Comparison of ENCODE assay signal across 1 cellular context in the genomic region with DNA sequence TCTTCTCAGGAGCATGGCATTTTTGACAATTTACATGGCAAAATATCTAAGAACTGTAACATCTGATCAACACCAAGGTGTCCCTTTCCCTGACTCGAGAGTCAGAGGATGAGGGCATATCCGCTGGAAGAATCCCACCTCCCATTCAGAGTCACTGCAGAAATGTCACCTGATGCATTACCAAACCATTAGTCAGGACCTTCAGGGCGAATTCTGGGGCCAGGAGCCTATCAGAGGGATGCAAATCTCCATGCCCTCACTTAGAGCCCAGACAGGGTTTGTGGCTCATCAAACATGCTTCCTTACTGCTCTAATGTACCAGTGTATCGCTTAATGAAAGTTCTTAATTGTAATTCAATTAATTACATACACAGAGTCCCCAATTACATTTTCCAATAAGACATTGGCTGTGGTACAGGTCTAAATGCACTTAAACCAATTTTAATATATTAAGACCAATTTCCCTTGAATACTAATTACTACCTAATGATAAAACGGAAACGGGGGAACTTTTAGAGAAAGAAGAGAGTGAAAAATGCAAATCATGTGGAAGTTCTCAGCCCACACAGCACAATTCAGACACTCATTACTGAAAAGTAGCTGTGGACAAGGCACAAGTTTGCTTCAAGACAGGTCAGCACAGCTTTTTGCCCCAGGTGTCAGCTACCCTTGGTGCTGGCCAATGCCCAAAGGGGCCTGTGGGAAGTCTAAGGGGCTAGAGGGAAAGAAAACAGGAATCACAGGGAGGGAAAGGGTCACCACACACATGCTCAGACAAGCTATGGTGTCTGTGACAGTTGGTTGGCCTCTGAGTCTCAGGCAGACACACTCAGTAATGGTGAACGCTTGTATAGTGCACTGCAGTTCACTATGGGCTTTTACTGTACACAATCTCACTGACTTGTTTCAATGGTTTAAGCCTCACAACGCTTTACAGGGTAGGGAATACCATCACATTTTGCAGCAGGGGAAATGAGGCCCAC.
TF ChIP-seq lines count a peak whose summit lies in the region.

No MANE protein-coding gene starts in this region.

TF ChIP-seq in GM12878, 131 proteins besides CTCF, POLR2A, EP300 and RAD21 (continued from another document):
- TF ChIP-seq NBN (IDR thresholded peaks at IDR 0.05) (0 out of 2 replicates have a peak, but pooled peaks have one; percentile 38), MEF2A (IDR thresholded peaks at IDR 0.05; ENCODE audit: insufficient read depth, low read depth, low read length) (no peak), BRCA1 (IDR thresholded peaks at IDR 0.05; ENCODE audit: low read depth, low read length) (no peak), PAX5 (IDR thresholded peaks at IDR 0.05; ENCODE audit: borderline replicate concordance, low read depth, low read length) (0 out of 2 replicates have a peak, but pooled peaks have one; percentile 44), CEBPB (IDR thresholded peaks at IDR 0.05; ENCODE audit: borderline replicate concordance in 1 of 2, low read depth in 2 of 2, low read length in 2 of 2) (no peak), IKZF1 (conservative IDR thresholded peaks at IDR 0.05) (peak; percentile 32; the same call in 1 of the 2 replicates), HDGF (IDR thresholded peaks at IDR 0.05) (0 out of 2 replicates have a peak, but pooled peaks have one; percentile 58), TCF12 (IDR thresholded peaks at IDR 0.05; ENCODE audit: low read depth, low read length) (no peak), KDM1A (IDR thresholded peaks at IDR 0.05; ENCODE audit: borderline replicate concordance) (no peak), SP1 (IDR thresholded peaks at IDR 0.05; ENCODE audit: low read depth, low read length) (no peak), BACH1 (IDR thresholded peaks at IDR 0.05; ENCODE audit: borderline replicate concordance) (no peak), MTA2 (IDR thresholded peaks at IDR 0.05; ENCODE audit: low read depth) (peak; percentile 80)
- TF ChIP-seq, protein P1, sequence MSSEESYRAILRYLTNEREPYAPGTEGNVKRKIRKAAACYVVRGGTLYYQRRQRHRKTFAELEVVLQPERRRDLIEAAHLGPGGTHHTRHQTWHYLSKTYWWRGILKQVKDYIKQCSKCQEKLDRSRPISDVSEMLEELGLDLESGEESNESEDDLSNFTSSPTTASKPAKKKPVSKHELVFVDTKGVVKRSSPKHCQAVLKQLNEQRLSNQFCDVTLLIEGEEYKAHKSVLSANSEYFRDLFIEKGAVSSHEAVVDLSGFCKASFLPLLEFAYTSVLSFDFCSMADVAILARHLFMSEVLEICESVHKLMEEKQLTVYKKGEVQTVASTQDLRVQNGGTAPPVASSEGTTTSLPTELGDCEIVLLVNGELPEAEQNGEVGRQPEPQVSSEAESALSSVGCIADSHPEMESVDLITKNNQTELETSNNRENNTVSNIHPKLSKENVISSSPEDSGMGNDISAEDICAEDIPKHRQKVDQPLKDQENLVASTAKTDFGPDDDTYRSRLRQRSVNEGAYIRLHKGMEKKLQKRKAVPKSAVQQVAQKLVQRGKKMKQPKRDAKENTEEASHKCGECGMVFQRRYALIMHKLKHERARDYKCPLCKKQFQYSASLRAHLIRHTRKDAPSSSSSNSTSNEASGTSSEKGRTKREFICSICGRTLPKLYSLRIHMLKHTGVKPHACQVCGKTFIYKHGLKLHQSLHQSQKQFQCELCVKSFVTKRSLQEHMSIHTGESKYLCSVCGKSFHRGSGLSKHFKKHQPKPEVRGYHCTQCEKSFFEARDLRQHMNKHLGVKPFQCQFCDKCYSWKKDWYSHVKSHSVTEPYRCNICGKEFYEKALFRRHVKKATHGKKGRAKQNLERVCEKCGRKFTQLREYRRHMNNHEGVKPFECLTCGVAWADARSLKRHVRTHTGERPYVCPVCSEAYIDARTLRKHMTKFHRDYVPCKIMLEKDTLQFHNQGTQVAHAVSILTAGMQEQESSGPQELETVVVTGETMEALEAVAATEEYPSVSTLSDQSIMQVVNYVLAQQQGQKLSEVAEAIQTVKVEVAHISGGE (CRISPR knock-in tag; IDR thresholded peaks at IDR 0.05), result no peak
- TF ChIP-seq, protein P2, sequence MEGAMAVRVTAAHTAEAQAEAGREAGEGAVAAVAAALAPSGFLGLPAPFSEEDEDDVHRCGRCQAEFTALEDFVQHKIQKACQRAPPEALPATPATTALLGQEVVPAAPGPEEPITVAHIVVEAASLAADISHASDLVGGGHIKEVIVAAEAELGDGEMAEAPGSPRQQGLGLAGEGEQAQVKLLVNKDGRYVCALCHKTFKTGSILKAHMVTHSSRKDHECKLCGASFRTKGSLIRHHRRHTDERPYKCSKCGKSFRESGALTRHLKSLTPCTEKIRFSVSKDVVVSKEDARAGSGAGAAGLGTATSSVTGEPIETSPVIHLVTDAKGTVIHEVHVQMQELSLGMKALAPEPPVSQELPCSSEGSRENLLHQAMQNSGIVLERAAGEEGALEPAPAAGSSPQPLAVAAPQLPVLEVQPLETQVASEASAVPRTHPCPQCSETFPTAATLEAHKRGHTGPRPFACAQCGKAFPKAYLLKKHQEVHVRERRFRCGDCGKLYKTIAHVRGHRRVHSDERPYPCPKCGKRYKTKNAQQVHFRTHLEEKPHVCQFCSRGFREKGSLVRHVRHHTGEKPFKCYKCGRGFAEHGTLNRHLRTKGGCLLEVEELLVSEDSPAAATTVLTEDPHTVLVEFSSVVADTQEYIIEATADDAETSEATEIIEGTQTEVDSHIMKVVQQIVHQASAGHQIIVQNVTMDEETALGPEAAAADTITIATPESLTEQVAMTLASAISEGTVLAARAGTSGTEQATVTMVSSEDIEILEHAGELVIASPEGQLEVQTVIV (IDR thresholded peaks at IDR 0.05; ENCODE audit: borderline replicate concordance, partially characterized antibody), result no peak
